19 cellular contexts compared by ENCODE assay signal in genomic region chr1:161085165-161085564, GRCh38. TPM values are rescaled to one million over a fixed set of nuclear protein-coding genes. Genes with fewer than 3 reads are reported as not detected.
DNase-seq lines count a peak whose midpoint lies in the region; FAIRE-seq and TF ChIP-seq lines count a peak whose summit lies in the region.
"Had no signal": no experiment of that assay in that cellular context is flagged by ENCODE, and none has a peak within 500 bp of the region (broad histone marks: within the 10 kb centered on the region; RNA-seq: fewer than 3 reads in every experiment).

No MANE protein-coding gene starts in this region.

- H3K36me3 ChIP-seq in HUES48 (ENCODE audit: control insufficient read depth, insufficient read depth, low read length) (no peaks in the 10 kb centered on the region), astrocyte (ENCODE audit: insufficient read depth, low read length) (no peaks in the 10 kb centered on the region), suprapubic skin (no peaks in the 10 kb centered on the region)
- H3K36me3 ChIP-seq: BE2C had no signal

- no peaks in the 10 kb centered on the region for H3K36me3 Mint-ChIP-seq in astrocyte (ENCODE audit: low read depth, unreplicated experiment)
- H3K36me3 Mint-ChIP-seq: activated CD8-positive, alpha-beta memory T cell treated with anti-CD3 and anti-CD28 coated beads, Interleukin-2, amount 10 ng/mL, durations not matched to agents 7 days and 5 days; T-cell had no signal

- no peaks in the 10 kb centered on the region for H4K20me1 ChIP-seq in astrocyte (ENCODE audit: insufficient read depth, low read length)

- H3K9me3 ChIP-seq in HUES48 (ENCODE audit: control insufficient read depth, insufficient read depth, low read length) (no peaks in the 10 kb centered on the region), astrocyte (ENCODE audit: insufficient read depth, low read depth, low read length) (no peaks in the 10 kb centered on the region), suprapubic skin (no peaks in the 10 kb centered on the region)
- H3K9me3 ChIP-seq: BE2C, body of pancreas had no signal

- H3K27me3 ChIP-seq in HUES48 (ENCODE audit: control insufficient read depth, insufficient read depth, low read length) = no peaks in the 10 kb centered on the region
- H3K27me3 ChIP-seq in astrocyte (ENCODE audit: insufficient read depth, low read length) = no peaks in the 10 kb centered on the region
- H3K27me3 ChIP-seq in suprapubic skin = no peaks in the 10 kb centered on the region
- H3K27me3 ChIP-seq: BE2C, body of pancreas had no signal

- peaks cover 3% of the 10 kb centered on the region for H3K9me3 Mint-ChIP-seq in astrocyte (ENCODE audit: unreplicated experiment)
- H3K9me3 Mint-ChIP-seq: neural crest cell, T-cell had no signal

- TF ChIP-seq POLR2A in suprapubic skin (IDR thresholded peaks at IDR 0.05) = no peak

- H3K4me3 Mint-ChIP-seq in astrocyte (ENCODE audit: unreplicated experiment) = peak overlapping the region; percentile 50
- H3K4me3 Mint-ChIP-seq: activated CD8-positive, alpha-beta memory T cell treated with anti-CD3 and anti-CD28 coated beads, Interleukin-2, amount 10 ng/mL, durations not matched to agents 7 days and 5 days; neural crest cell; T-cell had no signal

- H3K79me2 ChIP-seq in astrocyte (ENCODE audit: insufficient read depth, low read length) = no peaks in the 10 kb centered on the region

- 0 out of 2 replicates have a peak, but pooled peaks cover 10% of the 10 kb centered on the region for H3K4me1 ChIP-seq in HUES48 (ENCODE audit: control insufficient read depth, insufficient read depth, low read length)
- H3K4me1 ChIP-seq in astrocyte (ENCODE audit: insufficient read depth, low read length) = peaks cover 35% of the 10 kb centered on the region
- H3K4me1 ChIP-seq in suprapubic skin = peaks cover 62% of the 10 kb centered on the region

- DNase-seq in astrocyte (ENCODE audit: low read depth) (no peak), islet precursor cell (peak; percentile 94), suprapubic skin (ENCODE audit: low spot score in 2 of 2) (no peak), amniotic stem cell (lab: John Stamatoyannopoulos, UW) (no peak), GM13977 (ENCODE audit: low spot score) (no peak), putamen (ENCODE audit: low spot score) (no peak)
- DNase-seq: activated CD4-positive, CD25-positive, alpha-beta regulatory T cell; activated CD8-positive, alpha-beta memory T cell treated with anti-CD3 and anti-CD28 coated beads, Interleukin-2, amount 10 ng/mL, durations not matched to agents 7 days and 5 days; activated gamma-delta T cell treated with Interleukin-2 at 50 U/mL for 16 hours; BE2C; body of pancreas; DMS 273 treated with DMSO at 0.1 percent for 48 hours; NCI-H2107; right cardiac atrium; RPMI8226; stimulated activated CD4-positive, alpha-beta T cell treated with anti-CD3 and anti-CD28 coated beads, Interleukin-2, amount 100 ng/mL, for 24 hours; T-cell had no signal

- TF ChIP-seq EP300 in suprapubic skin (IDR thresholded peaks at IDR 0.05) = no peak

- FAIRE-seq in astrocyte (lab: Jason Lieb, UNC) = no peak

- H3K9ac ChIP-seq in HUES48 (ENCODE audit: low read depth, low read length) (no peak overlapping the region), astrocyte (ENCODE audit: low read length) (no peak overlapping the region)

- in situ Hi-C loops in GM13977 (cut with MboI; ENCODE audit: low pct_unique_long_range_greater_than_20kb, low sequenced_read_pairs, unreplicated experiment) = no loop called here

- WGBS in suprapubic skin = 58% methylated on average over 2 of the region's 2 CpGs

- H3K4me3 ChIP-seq in HUES48 (ENCODE audit: low read depth, low read length) (no peak overlapping the region), astrocyte (ENCODE audit: insufficient read depth, low read depth, low read length) (no peak overlapping the region), suprapubic skin (peak overlapping the region; percentile 45)
- H3K4me3 ChIP-seq: body of pancreas had no signal

- H3K4me1 Mint-ChIP-seq in astrocyte (ENCODE audit: low read depth, unreplicated experiment) = peaks cover 69% of the 10 kb centered on the region

- TF ChIP-seq CTCF in astrocyte (IDR thresholded peaks at IDR 0.05; ENCODE audit: insufficient read depth, low read depth, low read length) = no peak
- no peak for TF ChIP-seq CTCF in suprapubic skin (IDR thresholded peaks at IDR 0.05)
- TF ChIP-seq CTCF in GM13977 (IDR thresholded peaks at IDR 0.05; ENCODE audit: extremely low read depth, insufficient read depth, missing control alignments) = no peak

- H3K27me3 Mint-ChIP-seq in astrocyte (ENCODE audit: low read depth, unreplicated experiment) = no peaks in the 10 kb centered on the region
- H3K27me3 Mint-ChIP-seq: activated CD8-positive, alpha-beta memory T cell treated with anti-CD3 and anti-CD28 coated beads, Interleukin-2, amount 10 ng/mL, durations not matched to agents 7 days and 5 days; T-cell had no signal

- peak overlapping the region; percentile 9 for H3K27ac ChIP-seq in HUES48 (ENCODE audit: low read depth, low read length)
- H3K27ac ChIP-seq in astrocyte (ENCODE audit: low read depth, low read length) = peak overlapping the region; percentile 10
- peak overlapping the region; percentile 92 for H3K27ac ChIP-seq in suprapubic skin

- peak overlapping the region; percentile 36 for H3K4me2 ChIP-seq in astrocyte (ENCODE audit: low read length)

- peak overlapping the region; percentile 56 for H2AFZ ChIP-seq in astrocyte (ENCODE audit: low read depth, low read length)

- peak overlapping the region; percentile 89 for H3K27ac Mint-ChIP-seq in astrocyte (ENCODE audit: unreplicated experiment)
- H3K27ac Mint-ChIP-seq: activated CD8-positive, alpha-beta memory T cell treated with anti-CD3 and anti-CD28 coated beads, Interleukin-2, amount 10 ng/mL, durations not matched to agents 7 days and 5 days; T-cell had no signal

RNA-seq across cellular contexts. Expression of gene NECTIN4, which starts 4.2 kb away (rescaled TPM):
- total RNA-seq in astrocyte = 1.6 and 1.9 TPM in 2 replicates
- 100 to 1,000 TPM; 126 to 188 (median 164) TPM for total RNA-seq in suprapubic skin
- total RNA-seq: neural crest cell, right cardiac atrium had no signal

RNA-seq across cellular contexts. Expression of gene KLHDC9, which starts 13.0 kb away (rescaled TPM):
- total RNA-seq in astrocyte (1.5 and 1.8 TPM in 2 replicates), suprapubic skin (1 to 10 TPM in 3 of 4 donors, not detected in 1; 1.3 to 4.0 (median 1.4) TPM)

RNA-seq across cellular contexts. Expression of gene ARHGAP30, which starts 15.5 kb away (rescaled TPM):
- total RNA-seq in astrocyte = 0.19 and 0.25 TPM in 2 replicates
- 10 to 100 TPM; 12.3 to 46.2 (median 14.5) TPM for total RNA-seq in suprapubic skin
- total RNA-seq: neural crest cell had no signal

RNA-seq across cellular contexts. Expression of gene PFDN2, which starts 32.7 kb away (rescaled TPM):
- 103 and 111 TPM in 2 replicates for total RNA-seq in astrocyte
- 10 to 100 TPM; 21.3 to 33.9 (median 27.1) TPM for total RNA-seq in suprapubic skin

RNA-seq across cellular contexts. Expression of gene NIT1, which starts 32.7 kb away (rescaled TPM):
- total RNA-seq in astrocyte = 25.6 and 25.9 TPM in 2 replicates
- 10 to 100 TPM; 28.3 to 58.2 (median 39.6) TPM for total RNA-seq in suprapubic skin

Comparison
In these comparisons a context has a peak if more than half of its experiments do, and no peak if none do; other contexts are left out.
1. H3K27ac ChIP-seq: peak in every context shown above with its lines; median percentile 92 in suprapubic skin; 10 in astrocyte; 9 in HUES48.
2. RNA of gene NECTIN4, which starts 4.2 kb away (total RNA-seq): 126 to 188 TPM in suprapubic skin; 1.6 to 1.9 TPM in astrocyte; every median in the first group is over 10 times any median in the second.
3. RNA of gene ARHGAP30, which starts 15.5 kb away (total RNA-seq): 12.3 to 46.2 TPM in suprapubic skin; 0.19 to 0.25 TPM in astrocyte; every median in the first group is over 10 times any median in the second.